In genomic region chr20:58692579-58693225, GRCh38 we compare ENCODE assay signal across 8 cellular contexts. TPM values are rescaled to one million over a fixed set of nuclear protein-coding genes. Genes with fewer than 3 reads are reported as not detected.
DNase-seq lines count a peak whose midpoint lies in the region; ATAC-seq, FAIRE-seq and TF ChIP-seq lines count a peak whose summit lies in the region.

Gene NPEPL1, plus strand, starts transcription at chr20:58692800. Its CDS starts 101 bp downstream, at chr20:58692901.

- TF ChIP-seq CTCF in A549 (IDR thresholded peaks at IDR 0.05), result peak; percentile 45
- no peak; the same call in 1 of the 2 replicates for TF ChIP-seq CTCF in Panc1 (IDR thresholded peaks at IDR 0.05)
- peak; percentile 11 for TF ChIP-seq CTCF in foreskin keratinocyte (conservative IDR thresholded peaks at IDR 0.05)
- TF ChIP-seq CTCF in osteocyte (IDR thresholded peaks at IDR 0.05), result no peak
- peak in 1 of 2 experiments; percentile 58 for TF ChIP-seq CTCF in tibial artery (IDR thresholded peaks at IDR 0.05)

- peak within 1 kb of the TSS; percentile 97 to 98 for H3K27ac ChIP-seq in A549
- H3K27ac ChIP-seq in Panc1 (ENCODE audit: low read length), result peak within 1 kb of the TSS; percentile 73
- H3K27ac ChIP-seq in foreskin keratinocyte, result peak within 1 kb of the TSS; percentile 60
- peak within 1 kb of the TSS; percentile 90 to 94 for H3K27ac ChIP-seq in tibial artery

- no peak for TF ChIP-seq EP300 in A549 (IDR thresholded peaks at IDR 0.05)

- in situ Hi-C loops in Panc1 (cut with HindIII; ENCODE audit: low pct_unique_long_range_greater_than_20kb, low sequenced_read_pairs), result no loop called here

- POLR2A ChIA-PET in A549 (lab: Yijun Ruan, JAX) (interaction anchor here (1.2 kb wide), 1 partner anchor 42 kb away, joined by 5 read pairs; the partner anchor contains the start of gene STX16), Panc1 (lab: Charles Lee) (no interaction called here)

- WGBS in A549 (ENCODE audit: missing lambda C conversion rate), result no CpG with 5 or more reads among the region's 93 CpGs

- intact Hi-C loops in Panc1 (cut with micrococcal nuclease; ENCODE audit: unreplicated experiment), result no loop called here
- intact Hi-C loops in tibial artery (cut with DNase I; ENCODE audit: low total_unique reads), result loop anchor here (1.0 to 10.0 kb wide), 2 partner anchors 41 to 388 kb away; partner anchors contain the start of genes RAB22A and STX16

- H3K27me3 ChIP-seq in Panc1 (ENCODE audit: control insufficient read depth, insufficient read depth, low read length) (no peaks in the 10 kb centered on the region), foreskin keratinocyte (no peaks in the 10 kb centered on the region), tibial artery (no peaks in the 10 kb centered on the region)

- no peaks in the 10 kb centered on the region for H3K9me3 Mint-ChIP-seq in osteocyte (ENCODE audit: unreplicated experiment)

- H3K4me1 ChIP-seq in A549 (peaks cover 20% of the 10 kb centered on the region), Panc1 (ENCODE audit: control insufficient read depth, insufficient read depth, low read length) (peaks cover 8% of the 10 kb centered on the region; the same call in 1 of the 2 replicates), foreskin keratinocyte (no peaks in the 10 kb centered on the region), tibial artery (peaks cover 0 to 42% (median 23%) of the 10 kb centered on the region in 4 donors)

- no peak for FAIRE-seq in A549 (lab: Jason Lieb, UNC)

- DNase-seq in A549 (ENCODE audit: low read depth in 1 of 2, low spot score in 1 of 2) (peak; percentile 74 to 78), Panc1 (ENCODE audit: low read depth, low spot score) (no peak), activated gamma-delta T cell (lab: John Stamatoyannopoulos, UW) (peak; percentile 51), foreskin keratinocyte (no peak), osteocyte (ENCODE audit: extremely low spot score, unreplicated experiment) (peak; percentile 83), tibial artery (peak in 1 of 2 donors; percentile 77)

- ATAC-seq in A549 (peak; percentile 91 to 94), GM18868 (IDR thresholded peaks at IDR 0.05; ENCODE audit: unreplicated experiment) (peak; percentile 93), HG03139 (IDR thresholded peaks at IDR 0.05; ENCODE audit: unreplicated experiment) (peak; percentile 83), Panc1 (peak; percentile 96), foreskin keratinocyte (peak; percentile 89)

- H3K4me2 ChIP-seq in A549, result peak within 1 kb of the TSS; percentile 88

- H3K9me3 ChIP-seq in A549 (no peaks in the 10 kb centered on the region), Panc1 (ENCODE audit: control insufficient read depth, insufficient read depth, low read depth, low read length) (no peaks in the 10 kb centered on the region), tibial artery (no peaks in the 10 kb centered on the region)

- H3K4me3 ChIP-seq in A549 (peak within 1 kb of the TSS; percentile 80), Panc1 (ENCODE audit: low read depth in 2 of 2, low read length in 2 of 2) (peak within 1 kb of the TSS; percentile 28 to 44), tibial artery (peak within 1 kb of the TSS; percentile 55 to 70)

- peaks cover 19% of the 10 kb centered on the region for H3K36me3 Mint-ChIP-seq in osteocyte (ENCODE audit: unreplicated experiment)

- H3K27ac Mint-ChIP-seq in osteocyte (ENCODE audit: unreplicated experiment), result no peak within 1 kb of the TSS

- no peak for TF ChIP-seq RAD21 in A549 (conservative IDR thresholded peaks at IDR 0.05 in 1 of 2, IDR thresholded peaks at IDR 0.05 in 1 of 2)

- no peaks in the 10 kb centered on the region for H3K36me3 ChIP-seq in Panc1 (ENCODE audit: control insufficient read depth, insufficient read depth, low read length)
- H3K36me3 ChIP-seq in tibial artery, result peaks cover 21 to 27% (median 26%) of the 10 kb centered on the region in 3 donors

- peak; percentile 52 for TF ChIP-seq POLR2A in A549 (IDR thresholded peaks at IDR 0.05; ENCODE audit: low read length)

- no peaks in the 10 kb centered on the region for H3K27me3 Mint-ChIP-seq in osteocyte (ENCODE audit: unreplicated experiment)

- H3K4me1 Mint-ChIP-seq in osteocyte (ENCODE audit: unreplicated experiment), result peaks cover 21% of the 10 kb centered on the region

- CTCF ChIA-PET in A549 (lab: Yijun Ruan, JAX), result interaction anchor here (0.7 to 2.1 kb wide), 7 partner anchors 11 to 455 kb away, joined by 3 to 6 read pairs (median 4); partner anchors contain the start of gene STX16
- CTCF ChIA-PET in Panc1 (lab: Charles Lee), result no interaction called here

- no TSS peak for BruUV-seq in Panc1 (replicated peaks; lab: Mats Ljungman, UMichigan)

- no peak within 1 kb of the TSS for H3K4me3 Mint-ChIP-seq in osteocyte (ENCODE audit: unreplicated experiment)

TF ChIP-seq in A549, 52 proteins besides CTCF, POLR2A, EP300 and RAD21:
- TF ChIP-seq RNF2 (IDR thresholded peaks at IDR 0.05; ENCODE audit: borderline replicate concordance, low read depth) (no peak), CHD2 (IDR thresholded peaks at IDR 0.05; ENCODE audit: low read length, partially characterized antibody) (peak; percentile 43), CEBPB (IDR thresholded peaks at IDR 0.05) (no peak), SMC3 (IDR thresholded peaks at IDR 0.05) (0 out of 3 replicates have a peak, but pooled peaks have one; percentile 31), POLR2AphosphoS2 (conservative IDR thresholded peaks at IDR 0.05; ENCODE audit: low read length) (no peak), FOXS1 (CRISPR knock-in tag; IDR thresholded peaks at IDR 0.05) (0 out of 2 replicates have a peak, but pooled peaks have one; percentile 39), PHF8 (IDR thresholded peaks at IDR 0.05; ENCODE audit: borderline replicate concordance, low read depth) (0 out of 2 replicates have a peak, but pooled peaks have one; percentile 16), RCOR1 (IDR thresholded peaks at IDR 0.05; ENCODE audit: low read depth, low read length) (no peak), NR3C1 (IDR thresholded peaks at IDR 0.05) (no peak), HEYL (CRISPR knock-in tag; IDR thresholded peaks at IDR 0.05) (no peak), JUN (IDR thresholded peaks at IDR 0.05) (peak in 1 of 2 experiments; percentile 42; a peak in 3 of 5 replicates), BCL3 (IDR thresholded peaks at IDR 0.05) (peak; percentile 18; the same call in 1 of the 3 replicates)
TF ChIP-seq in A549: peak in this region for 6.

RNA-seq across cellular contexts. Expression of gene NPEPL1, which starts in this region (rescaled TPM):
- polyA plus RNA-seq in A549 (2011; rRNA removed) (8.6 and 10.6 TPM in 2 replicates), A549 (2017; fragmentation: RNase III; extraction: RNeasy Plus Mini Kit Qiagen cat#74134 plus additional on column Dnase treatment) (31.5 to 40.3 TPM (median 34.6 TPM) in 3 replicates), foreskin keratinocyte (12.1 and 15.8 TPM in 2 replicates)
- 10.2 and 13.4 TPM in 2 replicates for polyA plus RNA-seq in A549 (2012; cell fraction: cytosol; rRNA removed)
- polyA plus RNA-seq in A549 (2012; cell fraction: nucleus; rRNA removed), result 65.1 and 84.8 TPM in 2 replicates
- 11.4 and 13.9 TPM in 2 replicates for polyA minus RNA-seq in A549 (2011; rRNA and poly(A)+ RNA removed)
- total RNA-seq in Panc1 (2021; ENCODE audit: unreplicated experiment) (27.4 TPM), foreskin keratinocyte (10.7 and 11.8 TPM in 2 replicates), osteocyte (13.1 and 13.6 TPM in 2 replicates)
- polyA plus RNA-seq in Panc1 (2012; ENCODE audit: insufficient read length), result 52.0 TPM

Comparison
In these comparisons a context has a peak if more than half of its experiments do, and no peak if none do; other contexts are left out.
1. DNase-seq: peak in A549 (2 of 2), activated gamma-delta T cell (single experiment) and osteocyte (single experiment); none in Panc1 (single experiment) and foreskin keratinocyte (0 of 2).
2. CTCF ChIP-seq: peak in A549 (single experiment) and foreskin keratinocyte (single experiment); none in Panc1 (single experiment) and osteocyte (single experiment).
3. Peak in every context shown above with its lines, with median percentiles within 50 percentile points of each other: ATAC-seq, H3K27ac ChIP-seq and H3K4me3 ChIP-seq.